17 cellular contexts compared by ENCODE assay signal in genomic region chr7:139431459-139431858, GRCh38. TPM values are rescaled to one million over a fixed set of nuclear protein-coding genes. Genes with fewer than 3 reads are reported as not detected.
DNase-seq lines count a peak whose midpoint lies in the region; ATAC-seq and TF ChIP-seq lines count a peak whose summit lies in the region.
"Had no signal": no experiment of that assay in that cellular context is flagged by ENCODE, and none has a peak within 500 bp of the region (broad histone marks: within the 10 kb centered on the region; RNA-seq: fewer than 3 reads in every experiment).

No MANE protein-coding gene starts in this region.

- DNase-seq in DMS53 (lab: John Stamatoyannopoulos, UW) (peak; percentile 42), T-helper 17 cell (no peak), fibroblast of the aortic adventitia (ENCODE audit: low read depth) (peak; percentile 16), renal cortical epithelial cell (ENCODE audit: low read depth) (peak; percentile 23), SK-N-DZ (ENCODE audit: low spot score) (no peak), foreskin fibroblast (no peak)
- no peak for DNase-seq in activated naive CD4-positive, alpha-beta T cell treated with Interleukin-2 at 50 U/mL for 16 hours
- DNase-seq: activated CD8-positive, alpha-beta T cell treated with anti-CD3 and anti-CD28 coated beads, Interleukin-2, amount 10 ng/mL, durations not matched to agents 7 days and 5 days; activated naive CD8-positive, alpha-beta T cell treated with anti-CD3 and anti-CD28 coated beads, Interleukin-2, amount 10 ng/mL, durations not matched to agents 7 days and 5 days; H9; lower lobe of right lung; NCI-H510A; stimulated activated CD4-positive, alpha-beta T cell treated with anti-CD3 and anti-CD28 coated beads, Interleukin-1b, Interleukin-23, amount 100 ng/mL, for 48 hours had no signal

- peaks cover 6% of the 10 kb centered on the region for H3K4me1 Mint-ChIP-seq in T-helper 17 cell

- H3K27me3 Mint-ChIP-seq in T-helper 17 cell: no peaks in the 10 kb centered on the region
- H3K27me3 Mint-ChIP-seq: activated naive CD8-positive, alpha-beta T cell treated with anti-CD3 and anti-CD28 coated beads, Interleukin-2, amount 10 ng/mL, durations not matched to agents 7 days and 5 days had no signal

- H3K36me3 Mint-ChIP-seq in T-helper 17 cell (ENCODE audit: low read depth): peaks cover 2% of the 10 kb centered on the region

- H3K4me3 ChIP-seq in fibroblast of the aortic adventitia (ENCODE audit: low read depth, low read length) (no peak overlapping the region), foreskin fibroblast (ENCODE audit: low read depth in 1 of 2, low read length in 2 of 2) (no peak overlapping the region)
- H3K4me3 ChIP-seq: BLaER1 treated with 17β-estradiol and CSF1 and Interleukin-3, amounts not matched to agents 10 nM and 100 nM; lower lobe of right lung had no signal

- H3K4me3 Mint-ChIP-seq in T-helper 17 cell: no peak overlapping the region
- H3K4me3 Mint-ChIP-seq: activated CD8-positive, alpha-beta T cell treated with anti-CD3 and anti-CD28 coated beads, Interleukin-2, amount 10 ng/mL, durations not matched to agents 7 days and 5 days; activated naive CD8-positive, alpha-beta T cell treated with anti-CD3 and anti-CD28 coated beads, Interleukin-2, amount 10 ng/mL, durations not matched to agents 7 days and 5 days; H9 had no signal

- H3K9me3 ChIP-seq in T-helper 17 cell (ENCODE audit: control insufficient read depth, low read length, poor library complexity, severe bottlenecking): no peaks in the 10 kb centered on the region
- H3K9me3 ChIP-seq: BLaER1 treated with 17β-estradiol and CSF1 and Interleukin-3, amounts not matched to agents 10 nM and 100 nM; lower lobe of right lung had no signal

- H3K27ac Mint-ChIP-seq in T-helper 17 cell: peak overlapping the region; percentile 16
- H3K27ac Mint-ChIP-seq: activated CD8-positive, alpha-beta T cell treated with anti-CD3 and anti-CD28 coated beads, Interleukin-2, amount 10 ng/mL, durations not matched to agents 7 days and 5 days; activated naive CD8-positive, alpha-beta T cell treated with anti-CD3 and anti-CD28 coated beads, Interleukin-2, amount 10 ng/mL, durations not matched to agents 7 days and 5 days had no signal

- TF ChIP-seq CTCF in fibroblast of the aortic adventitia (IDR thresholded peaks at IDR 0.05; ENCODE audit: insufficient read depth, low read length) (no peak), foreskin fibroblast (IDR thresholded peaks at IDR 0.05; ENCODE audit: low read depth, low read length) (no peak)

- ATAC-seq in T-helper 17 cell (no peak), GM21423 (IDR thresholded peaks at IDR 0.05; ENCODE audit: unreplicated experiment) (no peak)
- ATAC-seq: activated CD8-positive, alpha-beta T cell treated with anti-CD3 and anti-CD28 coated beads, Interleukin-2, amount 10 ng/mL, durations not matched to agents 7 days and 5 days had no signal

RNA-seq across cellular contexts. Expression of gene KLRG2, which starts 52.0 kb away (rescaled TPM):
- total RNA-seq in T-helper 17 cell: not detected
- not detected in 2 replicates for total RNA-seq in fibroblast of the aortic adventitia (ENCODE audit: low replicate concordance)
- total RNA-seq in renal cortical epithelial cell: 15.8 and 33.8 TPM in 2 replicates
- polyA plus RNA-seq in SK-N-DZ (2014; cell fraction: cytosol; rRNA removed): 10.6 and 13.2 TPM in 2 replicates
- 7.9 and 9.1 TPM in 2 replicates for polyA plus RNA-seq in SK-N-DZ (2014; cell fraction: nucleus; rRNA removed)
- total RNA-seq: activated CD8-positive, alpha-beta T cell treated with anti-CD3 and anti-CD28 coated beads, Interleukin-2, amount 10 ng/mL, durations not matched to agents 7 days and 5 days; activated naive CD8-positive, alpha-beta T cell treated with anti-CD3 and anti-CD28 coated beads, Interleukin-2, amount 10 ng/mL, durations not matched to agents 7 days and 5 days; osteoblast; RPMI7951 had no signal

Comparison
In these comparisons a context has a peak if more than half of its experiments do, and no peak if none do; other contexts are left out.
1. DNase-seq: peak in DMS53 (single experiment), fibroblast of the aortic adventitia (single experiment) and renal cortical epithelial cell (single experiment); none in T-helper 17 cell (0 of 3), SK-N-DZ (single experiment), foreskin fibroblast (0 of 2) and activated naive CD4-positive, alpha-beta T cell treated with Interleukin-2 at 50 U/mL for 16 hours (single experiment).
2. RNA of gene KLRG2, which starts 52.0 kb away (total RNA-seq): 15.8 to 33.8 TPM in renal cortical epithelial cell; not detected in T-helper 17 cell and not detected in fibroblast of the aortic adventitia; every median in the first group is over 10 times any median in the second.